ENCODE assay signal across 22 cellular contexts in the genomic region with DNA sequence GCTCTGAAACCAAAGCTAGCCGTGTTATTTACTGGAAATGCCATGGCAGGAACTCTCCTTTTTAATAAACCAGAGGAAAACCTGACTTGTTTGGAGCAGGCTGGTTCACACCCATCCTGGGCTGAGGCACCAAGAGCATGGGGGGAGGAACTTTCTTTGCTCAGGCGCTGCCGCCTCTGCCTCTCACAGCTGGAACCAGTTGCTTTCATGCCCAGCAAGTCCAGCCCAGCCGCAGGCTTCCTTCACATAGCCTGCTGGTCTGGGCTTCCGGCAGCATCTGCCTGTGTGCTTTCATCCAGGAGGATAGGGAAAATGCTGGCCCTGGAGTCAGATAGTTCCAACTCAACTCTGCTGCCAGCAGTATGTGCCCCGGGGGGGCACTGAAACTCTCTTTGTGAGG.
A peak's percentile ranks its signal among the peaks of the same experiment; 100 is the strongest.
DNase-seq lines count a peak whose midpoint lies in the region; ATAC-seq and TF ChIP-seq lines count a peak whose summit lies in the region.
"Had no signal": no experiment of that assay in that cellular context is flagged by ENCODE, and none has a peak within 500 bp of the region (broad histone marks: within the 10 kb centered on the region; RNA-seq: fewer than 3 reads in every experiment).

No MANE protein-coding gene starts in this region.

- CTCF ChIA-PET in activated CD8-positive, alpha-beta T cell treated with anti-CD3 and anti-CD28 coated beads, Interleukin-2, amount 10 ng/mL, durations not matched to agents 7 days and 5 days (lab: Charles Lee) = no interaction called here

- no peak for TF ChIP-seq POLR2A in body of pancreas (IDR thresholded peaks at IDR 0.05)

- no peak overlapping the region for H3K27ac ChIP-seq in body of pancreas
- H3K27ac ChIP-seq: gastroesophageal sphincter, left ventricle myocardium inferior, psoas muscle, SK-N-MC had no signal

- TF ChIP-seq CTCF in fibroblast of villous mesenchyme (IDR thresholded peaks at IDR 0.05; ENCODE audit: insufficient read depth, low read depth, low read length) (no peak), body of pancreas (IDR thresholded peaks at IDR 0.05) (no peak)

- ATAC-seq in body of pancreas (no peak), GM19023 (IDR thresholded peaks at IDR 0.05; ENCODE audit: unreplicated experiment) (no peak), GM21717 (IDR thresholded peaks at IDR 0.05; ENCODE audit: unreplicated experiment) (no peak)
- no peak for ATAC-seq in activated CD8-positive, alpha-beta T cell treated with anti-CD3 and anti-CD28 coated beads, Interleukin-2, amount 10 ng/mL, durations not matched to agents 7 days and 5 days
- ATAC-seq: gastroesophageal sphincter; naive thymus-derived CD4-positive, alpha-beta T cell; psoas muscle had no signal

- peaks cover 2% of the 10 kb centered on the region for H3K27me3 Mint-ChIP-seq in activated CD8-positive, alpha-beta T cell treated with anti-CD3 and anti-CD28 coated beads, Interleukin-2, amount 10 ng/mL, durations not matched to agents 7 days and 5 days (ENCODE audit: low read depth)
- H3K27me3 Mint-ChIP-seq: IgD-negative memory B cell had no signal

- H3K27me3 ChIP-seq in MG63 = no peaks in the 10 kb centered on the region
- no peaks in the 10 kb centered on the region for H3K27me3 ChIP-seq in body of pancreas

- H3K36me3 Mint-ChIP-seq in activated CD8-positive, alpha-beta T cell treated with anti-CD3 and anti-CD28 coated beads, Interleukin-2, amount 10 ng/mL, durations not matched to agents 7 days and 5 days (ENCODE audit: low read depth) = no peaks in the 10 kb centered on the region
- H3K36me3 Mint-ChIP-seq: brain; naive thymus-derived CD4-positive, alpha-beta T cell had no signal

- H3K4me1 ChIP-seq in body of pancreas = no peaks in the 10 kb centered on the region
- H3K4me1 ChIP-seq: gastroesophageal sphincter, left ventricle myocardium inferior, psoas muscle had no signal

- intact Hi-C loops in body of pancreas (cut with DNase I) = no loop called here

- POLR2A ChIA-PET in activated CD8-positive, alpha-beta T cell treated with anti-CD3 and anti-CD28 coated beads, Interleukin-2, amount 10 ng/mL, durations not matched to agents 7 days and 5 days (lab: Charles Lee) = no interaction called here

- peak; percentile 35 for DNase-seq in AG20443 (ENCODE audit: low spot score)
- peak; percentile 7 for DNase-seq in MG63
- DNase-seq in fibroblast of villous mesenchyme (ENCODE audit: low read depth) = peak; percentile 16
- peak; percentile 4 for DNase-seq in medulla oblongata (ENCODE audit: extremely low spot score)
- no peak for DNase-seq in body of pancreas
- no peak for DNase-seq in activated CD8-positive, alpha-beta T cell treated with anti-CD3 and anti-CD28 coated beads, Interleukin-2, amount 10 ng/mL, durations not matched to agents 7 days and 5 days
- DNase-seq: activated CD4-positive, alpha-beta T cell treated with anti-CD3 and anti-CD28 coated beads, Interleukin-2, amount 50 U/mL, for 4 hours; activated naive CD4-positive, alpha-beta T cell treated with anti-CD3 and anti-CD28 coated beads for 36 hours; left ventricle myocardium inferior; midbrain; naive thymus-derived CD4-positive, alpha-beta T cell; NCI-H1048; occipital lobe; stimulated activated CD4-positive, alpha-beta T cell treated with anti-CD3 and anti-CD28 coated beads, Interleukin-4, amount 100 ng/mL, for 4 hours; T-helper 1 cell had no signal

- H3K36me3 ChIP-seq in MG63 (no peaks in the 10 kb centered on the region), body of pancreas (replicated peaks in 1 of 2; ENCODE audit: insufficient read depth in 1 of 2, low read depth in 2 of 2) (no peaks in the 10 kb centered on the region)
- H3K36me3 ChIP-seq: gastroesophageal sphincter, left ventricle myocardium inferior had no signal

- no peaks in the 10 kb centered on the region for H3K9me3 ChIP-seq in MG63
- H3K9me3 ChIP-seq in body of pancreas = no peaks in the 10 kb centered on the region
- H3K9me3 ChIP-seq: gastroesophageal sphincter, left ventricle myocardium inferior, psoas muscle had no signal

- H3K9me3 Mint-ChIP-seq in activated CD8-positive, alpha-beta T cell treated with anti-CD3 and anti-CD28 coated beads, Interleukin-2, amount 10 ng/mL, durations not matched to agents 7 days and 5 days (ENCODE audit: insufficient read depth) = no peaks in the 10 kb centered on the region
- H3K9me3 Mint-ChIP-seq: activated naive CD4-positive, alpha-beta T cell treated with anti-CD3 and anti-CD28 coated beads for 36 hours; IgD-negative memory B cell had no signal

- WGBS in body of pancreas, 2 donors = 34 to 37% methylated on average over 5 to 6 of the region's 6 CpGs

- no peak overlapping the region for H3K4me3 Mint-ChIP-seq in activated CD8-positive, alpha-beta T cell treated with anti-CD3 and anti-CD28 coated beads, Interleukin-2, amount 10 ng/mL, durations not matched to agents 7 days and 5 days
- H3K4me3 Mint-ChIP-seq: activated naive CD4-positive, alpha-beta T cell treated with anti-CD3 and anti-CD28 coated beads for 36 hours; brain; IgD-negative memory B cell; naive thymus-derived CD4-positive, alpha-beta T cell had no signal

- H3K4me3 ChIP-seq in MG63 = no peak overlapping the region
- H3K4me3 ChIP-seq in fibroblast of villous mesenchyme (ENCODE audit: low read depth, low read length) = no peak overlapping the region
- no peak overlapping the region for H3K4me3 ChIP-seq in body of pancreas
- H3K4me3 ChIP-seq: gastroesophageal sphincter, left ventricle myocardium inferior, psoas muscle, SK-N-MC had no signal

- H3K27ac Mint-ChIP-seq in activated CD8-positive, alpha-beta T cell treated with anti-CD3 and anti-CD28 coated beads, Interleukin-2, amount 10 ng/mL, durations not matched to agents 7 days and 5 days = no peak overlapping the region
- H3K27ac Mint-ChIP-seq: activated naive CD4-positive, alpha-beta T cell treated with anti-CD3 and anti-CD28 coated beads for 36 hours; brain; IgD-negative memory B cell; naive thymus-derived CD4-positive, alpha-beta T cell had no signal

- no peaks in the 10 kb centered on the region for H3K4me1 Mint-ChIP-seq in activated CD8-positive, alpha-beta T cell treated with anti-CD3 and anti-CD28 coated beads, Interleukin-2, amount 10 ng/mL, durations not matched to agents 7 days and 5 days (ENCODE audit: low read depth)
- H3K4me1 Mint-ChIP-seq: IgD-negative memory B cell; naive thymus-derived CD4-positive, alpha-beta T cell had no signal

Comparison
In these comparisons a context has a peak if more than half of its experiments do, and no peak if none do; other contexts are left out.
1. DNase-seq: peak in AG20443 (single experiment), MG63 (single experiment), fibroblast of villous mesenchyme (single experiment) and medulla oblongata (single experiment); none in body of pancreas (0 of 4) and activated CD8-positive, alpha-beta T cell treated with anti-CD3 and anti-CD28 coated beads, Interleukin-2, amount 10 ng/mL, durations not matched to agents 7 days and 5 days (single experiment).